Comparison of ENCODE assay signal across 4 cellular contexts in the genomic region with DNA sequence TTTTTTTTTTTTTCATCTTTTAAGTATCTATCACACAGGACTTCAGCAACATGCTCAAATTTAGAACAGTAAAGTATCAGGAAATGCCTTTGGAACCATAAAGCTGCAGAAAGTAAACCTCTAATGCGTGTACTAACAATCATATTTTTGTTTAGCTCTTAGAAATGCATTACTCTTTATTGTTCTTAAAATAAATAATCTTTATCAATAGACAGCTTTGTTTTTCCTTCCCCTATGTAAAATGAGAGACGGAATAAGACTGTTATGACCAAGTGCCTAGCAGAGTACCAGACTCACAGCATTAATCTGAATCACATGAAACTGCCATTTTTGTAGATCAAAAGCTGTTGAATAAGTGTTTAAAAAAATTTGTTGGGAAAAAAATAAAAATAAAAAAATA. TPM values are rescaled to one million over a fixed set of nuclear protein-coding genes. Genes with fewer than 3 reads are reported as not detected.
"Had no signal": no experiment of that assay in that cellular context is flagged by ENCODE, and none has a peak within 500 bp of the region (broad histone marks: within the 10 kb centered on the region; RNA-seq: fewer than 3 reads in every experiment).

No MANE protein-coding gene starts in this region.

- ATAC-seq: GM12878 had no signal

- DNase-seq: GDM1, GF-D8 had no signal

RNA-seq across cellular contexts. Expression of a gene that starts 50.5 kb away (rescaled TPM):
- total RNA-seq: G401 had no signal
